ENCODE assay signal across 23 cellular contexts in genomic region chrX:23374291-23374690, GRCh38. TPM values are rescaled to one million over a fixed set of nuclear protein-coding genes. Genes with fewer than 3 reads are reported as not detected.
DNase-seq lines count a peak whose midpoint lies in the region; ATAC-seq and TF ChIP-seq lines count a peak whose summit lies in the region.
"Had no signal": no experiment of that assay in that cellular context is flagged by ENCODE, and none has a peak within 500 bp of the region (broad histone marks: within the 10 kb centered on the region; RNA-seq: fewer than 3 reads in every experiment).

No MANE protein-coding gene starts in this region.

- H3K27ac ChIP-seq in RWPE2 (ENCODE audit: poor library complexity, severe bottlenecking), result no peak overlapping the region
- no peak overlapping the region for H3K27ac ChIP-seq in osteoblast (ENCODE audit: low read depth, low read length)
- H3K27ac ChIP-seq in RWPE1, result no peak overlapping the region
- H3K27ac ChIP-seq: BLaER1, SJCRH30 had no signal

- no peaks in the 10 kb centered on the region for H3K79me2 ChIP-seq in osteoblast (ENCODE audit: insufficient read depth, low read length)

- H3K4me1 ChIP-seq in RWPE2 (ENCODE audit: insufficient read depth, poor library complexity, severe bottlenecking), result peaks cover 2% of the 10 kb centered on the region
- H3K4me1 ChIP-seq in osteoblast (ENCODE audit: insufficient read depth, low read length), result peaks cover 3% of the 10 kb centered on the region
- H3K4me1 ChIP-seq: BLaER1 had no signal

- H3K4me3 ChIP-seq in RWPE2 (ENCODE audit: severe bottlenecking), result no peak overlapping the region
- no peak overlapping the region for H3K4me3 ChIP-seq in epithelial cell of esophagus (ENCODE audit: low read length)
- no peak overlapping the region for H3K4me3 ChIP-seq in osteoblast (ENCODE audit: insufficient read depth, low read length)
- no peak overlapping the region for H3K4me3 ChIP-seq in foreskin fibroblast (ENCODE audit: low read depth in 1 of 2, low read length in 2 of 2)
- H3K4me3 ChIP-seq: BLaER1, SJCRH30 had no signal

- ATAC-seq in RWPE2 (ENCODE audit: low read depth), result peak; percentile 40; the same call in 1 of the 3 replicates
- ATAC-seq: CD8-positive, alpha-beta T cell had no signal

- H3K9me3 ChIP-seq in RWPE2 (ENCODE audit: severe bottlenecking), result no peaks in the 10 kb centered on the region
- H3K9me3 ChIP-seq in osteoblast (ENCODE audit: low read depth, low read length), result no peaks in the 10 kb centered on the region
- H3K9me3 ChIP-seq: BLaER1, SJCRH30 had no signal

- no peaks in the 10 kb centered on the region for H3K27me3 ChIP-seq in RWPE2 (ENCODE audit: insufficient read depth, poor library complexity, severe bottlenecking)
- peaks cover 4% of the 10 kb centered on the region for H3K27me3 ChIP-seq in osteoblast (ENCODE audit: insufficient read depth, low read length)
- H3K27me3 ChIP-seq: BLaER1, SJCRH30 had no signal

- no peak for TF ChIP-seq CTCF in RWPE2 (IDR thresholded peaks at IDR 0.05; ENCODE audit: poor library complexity, severe bottlenecking)
- TF ChIP-seq CTCF in epithelial cell of esophagus (IDR thresholded peaks at IDR 0.05; ENCODE audit: insufficient read depth, low read depth, low read length, missing control alignments), result no peak
- no peak for TF ChIP-seq CTCF in osteoblast (IDR thresholded peaks at IDR 0.05; ENCODE audit: extremely low read depth, low read depth, low read length)
- TF ChIP-seq CTCF in foreskin fibroblast (IDR thresholded peaks at IDR 0.05; ENCODE audit: low read depth, low read length), result no peak
- TF ChIP-seq CTCF in RWPE1 (conservative IDR thresholded peaks at IDR 0.05; ENCODE audit: low read depth), result no peak

- POLR2A ChIA-PET in RWPE1 (lab: Yijun Ruan, JAX; ENCODE audit: low non-redundant PET), result no interaction called here

- H2AFZ ChIP-seq in osteoblast (ENCODE audit: low read length), result no peak overlapping the region

- H3K36me3 ChIP-seq in RWPE2 (ENCODE audit: low read depth) (no peaks in the 10 kb centered on the region), osteoblast (ENCODE audit: insufficient read depth, low read length) (no peaks in the 10 kb centered on the region)
- H3K36me3 ChIP-seq: BLaER1, SJCRH30 had no signal

- peak; percentile 10 to 67 for DNase-seq in NCI-H524 (lab: John Stamatoyannopoulos, UW)
- no peak for DNase-seq in NCI-H524 treated with DMSO at 0.1 percent for 48 hours (lab: John Stamatoyannopoulos, UW)
- DNase-seq in RWPE2 (ENCODE audit: low spot score), result no peak
- DNase-seq in epithelial cell of esophagus (ENCODE audit: low read depth), result peak; percentile 14
- no peak for DNase-seq in osteoblast (ENCODE audit: insufficient read length, low spot score, missing footprints)
- no peak for DNase-seq in foreskin fibroblast
- no peak for DNase-seq in NCI-H345 (lab: John Stamatoyannopoulos, UW)
- no peak for DNase-seq in RWPE1 (ENCODE audit: low spot score)
- DNase-seq: 8988T; CD8-positive, alpha-beta T cell; DND-41; IMR-90; Karpas-422; MM.1S; NCI-H1092 treated with DMSO at 0.1 percent for 48 hours; NCI-H2081 treated with DMSO at 0.1 percent for 48 hours; NCI-H526 treated with DMSO at 0.1 percent for 48 hours; NK-92 treated with Interleukin-12 subunit alpha and Interleukin-12 subunit beta, amount 100 ng/mL, for 24 hours; RPMI8226 had no signal

- CTCF ChIA-PET in RWPE1 (lab: Yijun Ruan, JAX), result no interaction called here

- H4K20me1 ChIP-seq in osteoblast (ENCODE audit: insufficient read depth, low read length), result no peaks in the 10 kb centered on the region
- H4K20me1 ChIP-seq: BLaER1 had no signal

- no peak overlapping the region for H3K4me2 ChIP-seq in osteoblast (ENCODE audit: insufficient read depth, low read length)
- H3K4me2 ChIP-seq: BLaER1 had no signal

RNA-seq across cellular contexts. Expression of gene PTCHD1, which starts 39.6 kb away (rescaled TPM):
- total RNA-seq in osteoblast, result not detected in 2 replicates
- total RNA-seq: CD8-positive, alpha-beta T cell; HT-29; IMR-90; OCI-LY7 had no signal

Comparison
In these comparisons a context has a peak if more than half of its experiments do, and no peak if none do; other contexts are left out.
1. DNase-seq: peak in NCI-H524 (2 of 2) and epithelial cell of esophagus (single experiment); none in NCI-H524 treated with DMSO at 0.1 percent for 48 hours (single experiment), RWPE2 (single experiment), osteoblast (single experiment), foreskin fibroblast (0 of 2), NCI-H345 (single experiment) and RWPE1 (single experiment).